In the genomic region with DNA sequence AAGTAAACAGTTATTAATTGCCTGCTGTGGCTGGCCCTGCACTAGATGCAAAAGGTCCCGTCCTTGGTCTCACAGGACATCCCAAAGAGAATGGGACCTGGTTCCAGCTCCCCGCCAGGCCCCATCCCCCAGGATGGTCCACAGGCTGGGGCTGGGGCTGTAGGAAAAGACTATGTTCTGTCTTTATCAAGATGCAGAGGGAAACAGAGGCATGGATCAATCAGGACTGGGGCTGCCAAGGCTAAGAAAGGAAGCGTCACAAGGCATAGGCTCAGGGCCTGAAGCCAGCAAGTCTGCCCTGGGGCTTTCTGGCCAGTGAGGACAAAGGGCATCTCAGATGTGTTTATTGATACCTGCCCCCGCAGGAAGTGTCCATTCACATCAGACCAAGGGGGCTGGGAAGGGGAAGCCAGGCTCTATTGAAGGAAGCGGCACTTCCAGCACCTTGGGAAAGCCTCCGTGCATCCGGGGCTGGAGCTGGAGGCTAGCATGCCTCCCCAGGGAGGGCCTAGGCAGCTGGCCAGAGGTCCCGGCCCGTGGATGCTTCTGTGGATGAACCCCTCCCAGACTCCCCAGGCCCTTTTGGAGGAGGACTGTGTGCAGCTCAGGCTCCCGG, we compare ENCODE assay signal across 9 cellular contexts. TPM values are rescaled to one million over a fixed set of nuclear protein-coding genes. Genes with fewer than 3 reads are reported as not detected.
DNase-seq lines count a peak whose midpoint lies in the region; ATAC-seq and TF ChIP-seq lines count a peak whose summit lies in the region.
"Had no signal": no experiment of that assay in that cellular context is flagged by ENCODE, and none has a peak within 500 bp of the region (broad histone marks: within the 10 kb centered on the region; RNA-seq: fewer than 3 reads in every experiment).

No MANE protein-coding gene starts in this region.

- DNase-seq in GM23248: peak; percentile 54
- DNase-seq in left cardiac atrium: peak; percentile 77
- DNase-seq in sigmoid colon: no peak
- no peak for DNase-seq in NCI-H187 (lab: John Stamatoyannopoulos, UW)
- no peak for DNase-seq in activated effector memory CD4-positive, alpha-beta T cell treated with anti-CD3 and anti-CD28 coated beads, Interleukin-2, amount 50 U/mL, for 16 hours
- DNase-seq: MV-4-11 had no signal

- peak overlapping the region; percentile 70 for H3K4me2 ChIP-seq in GM23248 (ENCODE audit: unreplicated experiment)

- intact Hi-C loops in left cardiac atrium (cut with DNase I): no loop called here
- intact Hi-C loops in sigmoid colon (cut with DNase I): loop anchor here (5.0 kb wide), 1 partner anchor 85 kb away; the partner anchor contains the start of gene PSAP

- no peak for TF ChIP-seq CTCF in sigmoid colon (IDR thresholded peaks at IDR 0.05)

- H3K27me3 Mint-ChIP-seq in activated T-helper 17 cell treated with anti-CD3 and anti-CD28 coated beads, Interleukin-2, amount 50 U/mL, for 72 hours: no peaks in the 10 kb centered on the region

- in situ Hi-C loops in GM23248 (cut with MboI): no loop called here

- H3K27ac ChIP-seq in GM23248 (peak overlapping the region; percentile 98), sigmoid colon (peak overlapping the region; percentile 89 to 98 (median 92))

- H3K9ac ChIP-seq in GM23248: peak overlapping the region; percentile 80

- H3K9me2 ChIP-seq in GM23248 (ENCODE audit: insufficient read depth): no peaks in the 10 kb centered on the region

- no peak overlapping the region for H2AFZ ChIP-seq in GM23248

- H3K4me1 Mint-ChIP-seq in activated T-helper 17 cell treated with anti-CD3 and anti-CD28 coated beads, Interleukin-2, amount 50 U/mL, for 72 hours: peaks cover 52% of the 10 kb centered on the region

- H3K27me3 ChIP-seq in GM23248 (replicated peaks; ENCODE audit: insufficient read depth): no peaks in the 10 kb centered on the region
- H3K27me3 ChIP-seq in sigmoid colon: no peaks in the 10 kb centered on the region

- H3K4me3 Mint-ChIP-seq in activated T-helper 17 cell treated with anti-CD3 and anti-CD28 coated beads, Interleukin-2, amount 50 U/mL, for 72 hours: peak overlapping the region; percentile 91

- peaks cover 32% of the 10 kb centered on the region; the same call in 1 of the 2 replicates for H3K79me2 ChIP-seq in GM23248 (ENCODE audit: insufficient read depth)

- no peaks in the 10 kb centered on the region for H3K9me3 Mint-ChIP-seq in activated T-helper 17 cell treated with anti-CD3 and anti-CD28 coated beads, Interleukin-2, amount 50 U/mL, for 72 hours

- no peaks in the 10 kb centered on the region for H4K20me1 ChIP-seq in GM23248 (ENCODE audit: insufficient read depth)

- H3K4me1 ChIP-seq in GM23248 (ENCODE audit: insufficient read depth) (peaks cover 89% of the 10 kb centered on the region), sigmoid colon (peaks cover 0 to 99% (median 98%) of the 10 kb centered on the region in 4 donors)

- peaks cover 97% of the 10 kb centered on the region for H3K36me3 Mint-ChIP-seq in activated T-helper 17 cell treated with anti-CD3 and anti-CD28 coated beads, Interleukin-2, amount 50 U/mL, for 72 hours (ENCODE audit: low read depth)

- no peaks in the 10 kb centered on the region for H3K36me3 ChIP-seq in GM23248 (ENCODE audit: low read depth)
- H3K36me3 ChIP-seq in sigmoid colon: peaks cover 0 to 4% (median under 1%) of the 10 kb centered on the region in 4 donors

- WGBS in GM23248 (ENCODE audit: low coverage in 1 of 2, low lambda C conversion rate in 2 of 2, missing lambda C conversion rate in 2 of 2), 2 experiments: 21% methylated on average over 10 of the region's 10 CpGs
- WGBS in sigmoid colon, 2 donors: 24 to 58% methylated on average over 10 of the region's 10 CpGs

- H3K9me3 ChIP-seq in GM23248 (ENCODE audit: low read depth): no peaks in the 10 kb centered on the region
- H3K9me3 ChIP-seq in sigmoid colon: no peaks in the 10 kb centered on the region

- no peak for TF ChIP-seq EP300 in sigmoid colon (IDR thresholded peaks at IDR 0.05)

- peaks cover 57% of the 10 kb centered on the region for H3F3A ChIP-seq in GM23248 (ENCODE audit: insufficient read depth)

- H3K27ac Mint-ChIP-seq in activated T-helper 17 cell treated with anti-CD3 and anti-CD28 coated beads, Interleukin-2, amount 50 U/mL, for 72 hours: peak overlapping the region; percentile 94

- peak overlapping the region; percentile 23; the same call in 1 of the 2 replicates for H3K4me3 ChIP-seq in GM23248
- H3K4me3 ChIP-seq in sigmoid colon: no peak overlapping the region

- no peak for ATAC-seq in activated T-helper 17 cell treated with anti-CD3 and anti-CD28 coated beads, Interleukin-2, amount 50 U/mL, for 72 hours (replicated peaks)
- ATAC-seq in left cardiac atrium (peak; percentile 7 to 18), GM21786 (IDR thresholded peaks at IDR 0.05; ENCODE audit: unreplicated experiment) (no peak), GM19397 (IDR thresholded peaks at IDR 0.05; ENCODE audit: unreplicated experiment) (no peak)

- no peak for TF ChIP-seq POLR2A in sigmoid colon (IDR thresholded peaks at IDR 0.05)

RNA-seq across cellular contexts. Expression of gene VSIR, which starts 5.8 kb away (rescaled TPM):
- total RNA-seq in GM23248 (2014; rRNA removed; shearing (Covaris generic)): 60.8 and 81.6 TPM in 2 replicates
- 152 and 153 TPM in 2 replicates for polyA plus RNA-seq in GM23248 (2016; fragmentation: Nextera tagmentation; extraction: Ambion mirVana)
- 100 to 1,000 TPM in 1 of 2 donors, 10 to 100 TPM in 1; 27.9 to 125 TPM for total RNA-seq in activated T-helper 17 cell treated with anti-CD3 and anti-CD28 coated beads, Interleukin-2, amount 50 U/mL, for 72 hours
- 10 to 100 TPM; 40.6 to 65.3 TPM for total RNA-seq in left cardiac atrium
- 10 to 100 TPM; 24.6 to 46.7 (median 40.3) TPM for total RNA-seq in sigmoid colon
- 10 to 100 TPM; 12.0 to 73.1 (median 30.7) TPM for polyA plus RNA-seq in sigmoid colon

RNA-seq across cellular contexts. Expression of gene C10orf105, which starts 48.0 kb away (rescaled TPM):
- not detected in 2 replicates for total RNA-seq in GM23248 (2014; rRNA removed; shearing (Covaris generic))
- polyA plus RNA-seq in GM23248 (2016; fragmentation: Nextera tagmentation; extraction: Ambion mirVana) (0.06 TPM in 1 of 2 replicates, not detected in the other), sigmoid colon (under 1 TPM in 1 of 3 donors, not detected in 2; 0.25 TPM)
- 1 to 10 TPM in 1 of 2 donors, under 1 TPM in 1; 0.04 to 1.0 TPM for total RNA-seq in activated T-helper 17 cell treated with anti-CD3 and anti-CD28 coated beads, Interleukin-2, amount 50 U/mL, for 72 hours
- total RNA-seq in left cardiac atrium (under 1 TPM; 0.27 to 0.47 TPM), sigmoid colon (under 1 TPM in 1 of 4 donors, not detected in 3; 0.55 TPM)

Comparison
In these comparisons a context has a peak if more than half of its experiments do, and no peak if none do; other contexts are left out.
1. DNase-seq: peak in GM23248 (single experiment) and left cardiac atrium (single experiment); none in sigmoid colon (single experiment), NCI-H187 (0 of 2) and activated effector memory CD4-positive, alpha-beta T cell treated with anti-CD3 and anti-CD28 coated beads, Interleukin-2, amount 50 U/mL, for 16 hours (single experiment).
2. ATAC-seq: peak in left cardiac atrium (2 of 2); none in activated T-helper 17 cell treated with anti-CD3 and anti-CD28 coated beads, Interleukin-2, amount 50 U/mL, for 72 hours (single experiment), GM21786 (single experiment) and GM19397 (single experiment).